Comparison of ENCODE assay signal across 19 cellular contexts in genomic region chr4:48124870-48125269, GRCh38. TPM values are rescaled to one million over a fixed set of nuclear protein-coding genes. Genes with fewer than 3 reads are reported as not detected.
"Had no signal": no experiment of that assay in that cellular context is flagged by ENCODE, and none has a peak within 500 bp of the region (broad histone marks: within the 10 kb centered on the region; RNA-seq: fewer than 3 reads in every experiment).

No MANE protein-coding gene starts in this region.

- H3K4me1 ChIP-seq: testis had no signal

- H3K27ac Mint-ChIP-seq: nephron progenitor cell had no signal

- H3K4me3 Mint-ChIP-seq: nephron progenitor cell, WTC11 had no signal

- H3K27me3 ChIP-seq: body of pancreas, testis had no signal

- H3K9me3 Mint-ChIP-seq: nephron progenitor cell had no signal

- ATAC-seq: body of pancreas, left colon, mucosa of descending colon, sciatic nerve, WTC11 had no signal

- H3K9me3 ChIP-seq: body of pancreas, mucosa of descending colon, testis had no signal

- H3K4me3 ChIP-seq: body of pancreas, coronary artery, mucosa of descending colon, testis had no signal

- DNase-seq: activated CD4-positive, alpha-beta T cell treated with anti-CD3 and anti-CD28 coated beads, Interleukin-2, amount 50 U/mL, for 48 hours; activated CD8-positive, alpha-beta memory T cell treated with anti-CD3 and anti-CD28 coated beads, Interleukin-2, amount 50 U/mL, for 48 hours; activated effector memory CD4-positive, alpha-beta T cell treated with anti-CD3 and anti-CD28 coated beads, Interleukin-2, amount 50 U/mL, for 16 hours; amniotic stem cell; body of pancreas; central memory CD4-positive, alpha-beta T cell; effector CD8-positive, alpha-beta T cell; foreskin melanocyte; head of caudate nucleus; left colon; mucosa of descending colon; nephron progenitor cell; stimulated activated CD4-positive, alpha-beta T cell treated with anti-CD3 and anti-CD28 coated beads, Interleukin-2, amount 100 ng/mL, for 24 hours; stimulated activated naive CD4-positive, alpha-beta T cell treated with Interleukin-2 at 50 U/mL for 16 hours; testis had no signal

- H3K27ac ChIP-seq: body of pancreas, coronary artery, testis had no signal

RNA-seq across cellular contexts. Expression of gene TXK, which starts 9.2 kb away (rescaled TPM):
- total RNA-seq: SK-MEL-5 had no signal
